ENCODE assay signal across 11 cellular contexts in genomic region chr1:28577738-28578536, GRCh38. TPM values are rescaled to one million over a fixed set of nuclear protein-coding genes. Genes with fewer than 3 reads are reported as not detected.
DNase-seq lines count a peak whose midpoint lies in the region; ATAC-seq and TF ChIP-seq lines count a peak whose summit lies in the region.
"Had no signal": no experiment of that assay in that cellular context is flagged by ENCODE, and none has a peak within 500 bp of the region (broad histone marks: within the 10 kb centered on the region; RNA-seq: fewer than 3 reads in every experiment).

No MANE protein-coding gene starts in this region.

- peak overlapping the region; percentile 50 for H3K4me3 Mint-ChIP-seq in activated T-helper 2 cell treated with anti-CD3 and anti-CD28 coated beads, Interferon-gamma antibody, Interleukin-2, Interleukin-4, amounts not matched to agents 10 μg/mL and 5 μg/mL and 100 μg/mL, durations not matched to agents 14 hours and 24 hours and 36 hours (ENCODE audit: low read depth)

- peaks cover 19% of the 10 kb centered on the region for H3K4me1 Mint-ChIP-seq in activated T-helper 2 cell treated with anti-CD3 and anti-CD28 coated beads, Interferon-gamma antibody, Interleukin-2, Interleukin-4, amounts not matched to agents 10 μg/mL and 5 μg/mL and 100 μg/mL, durations not matched to agents 14 hours and 24 hours and 36 hours (ENCODE audit: low read depth)

- H3K27me3 ChIP-seq in KMS-11 (ENCODE audit: insufficient read depth, low read depth) (no peaks in the 10 kb centered on the region), neutrophil (no peaks in the 10 kb centered on the region)
- H3K27me3 ChIP-seq: heart right ventricle had no signal

- no peaks in the 10 kb centered on the region for H3K9me3 ChIP-seq in neutrophil
- H3K9me3 ChIP-seq: heart right ventricle had no signal

- H3K4me3 ChIP-seq in KMS-11 (IDR thresholded peaks at IDR 0.05; ENCODE audit: insufficient read depth, low read depth, low read length) (no peak overlapping the region), neutrophil (ENCODE audit: low read depth in 1 of 2, low read length in 1 of 2) (no peak overlapping the region)
- H3K4me3 ChIP-seq: heart right ventricle had no signal

- H3K27ac ChIP-seq in KMS-11, result peak overlapping the region; percentile 50; the same call in 1 of the 2 replicates
- H3K27ac ChIP-seq in neutrophil, result peak overlapping the region; percentile 6

- peaks cover 61% of the 10 kb centered on the region for H3K36me3 Mint-ChIP-seq in activated T-helper 2 cell treated with anti-CD3 and anti-CD28 coated beads, Interferon-gamma antibody, Interleukin-2, Interleukin-4, amounts not matched to agents 10 μg/mL and 5 μg/mL and 100 μg/mL, durations not matched to agents 14 hours and 24 hours and 36 hours (ENCODE audit: low read depth)

- H3K4me2 ChIP-seq in KMS-11, result peak overlapping the region; percentile 7; the same call in 1 of the 2 replicates

- TF ChIP-seq CTCF in KMS-11 (conservative IDR thresholded peaks at IDR 0.05; ENCODE audit: low read depth, low read length) (no peak), neutrophil (IDR thresholded peaks at IDR 0.05) (no peak)

- H3K79me2 ChIP-seq in KMS-11 (ENCODE audit: insufficient read depth, low read depth), result peaks cover 26% of the 10 kb centered on the region

- no peak overlapping the region for H2AFZ ChIP-seq in KMS-11 (ENCODE audit: low read depth)

- peak; percentile 10 for DNase-seq in NOMO-1 treated with DMSO at 0.1 percent for 48 hours (lab: John Stamatoyannopoulos, UW; ENCODE audit: unreplicated experiment)
- no peak for DNase-seq in NOMO-1 treated with dmso at 0.1 percent for 144 hours (lab: John Stamatoyannopoulos, UW; ENCODE audit: unreplicated experiment)
- no peak for DNase-seq in activated T-helper 2 cell treated with anti-CD3 and anti-CD28 coated beads, Interferon-gamma antibody, Interleukin-2, Interleukin-4, amounts not matched to agents 10 μg/mL and 5 μg/mL and 100 μg/mL, durations not matched to agents 14 hours and 24 hours and 36 hours (ENCODE audit: low spot score)
- DNase-seq in NCI-H345 treated with DMSO at 0.1 percent for 48 hours (lab: John Stamatoyannopoulos, UW; ENCODE audit: unreplicated experiment), result no peak
- no peak for DNase-seq in epidermal melanocyte (ENCODE audit: insufficient read length, low spot score)
- DNase-seq: heart right ventricle, NCI-H510A treated with DMSO at 0.1 percent for 48 hours had no signal

- intact Hi-C loops in activated T-helper 2 cell treated with anti-CD3 and anti-CD28 coated beads, Interferon-gamma antibody, Interleukin-2, Interleukin-4, amounts not matched to agents 10 μg/mL and 5 μg/mL and 100 μg/mL, durations not matched to agents 14 hours and 24 hours and 36 hours (cut with micrococcal nuclease), result no loop called here

- no peaks in the 10 kb centered on the region for H3K27me3 Mint-ChIP-seq in activated T-helper 2 cell treated with anti-CD3 and anti-CD28 coated beads, Interferon-gamma antibody, Interleukin-2, Interleukin-4, amounts not matched to agents 10 μg/mL and 5 μg/mL and 100 μg/mL, durations not matched to agents 14 hours and 24 hours and 36 hours (ENCODE audit: low read depth)

- H3K9me3 Mint-ChIP-seq in activated T-helper 2 cell treated with anti-CD3 and anti-CD28 coated beads, Interferon-gamma antibody, Interleukin-2, Interleukin-4, amounts not matched to agents 10 μg/mL and 5 μg/mL and 100 μg/mL, durations not matched to agents 14 hours and 24 hours and 36 hours, result no peaks in the 10 kb centered on the region

- H3K9ac ChIP-seq in KMS-11, result no peak overlapping the region

- H3K4me1 ChIP-seq in KMS-11 (ENCODE audit: low read depth, poor library complexity, severe bottlenecking), result peaks cover 34% of the 10 kb centered on the region
- peaks cover 25 to 30% of the 10 kb centered on the region in 2 experiments for H3K4me1 ChIP-seq in neutrophil (ENCODE audit: control insufficient read depth in 1 of 2, insufficient read depth in 1 of 2, low read depth in 1 of 2, low read length in 1 of 2)

- peaks cover 22% of the 10 kb centered on the region; the same call in 1 of the 2 replicates for H3K36me3 ChIP-seq in KMS-11 (ENCODE audit: insufficient read depth)
- H3K36me3 ChIP-seq in neutrophil, result peaks cover 56% of the 10 kb centered on the region

- ATAC-seq in GM18498 (IDR thresholded peaks at IDR 0.05; ENCODE audit: unreplicated experiment), result no peak
- ATAC-seq: activated CD4-positive, CD25-positive, alpha-beta regulatory T cell treated with anti-CD3 and anti-CD28 coated beads, Interleukin-2, amount 50 U/mL, for 24 hours; heart right ventricle had no signal

- H4K20me1 ChIP-seq in KMS-11 (ENCODE audit: insufficient read depth), result peaks cover 15% of the 10 kb centered on the region

- H3K27ac Mint-ChIP-seq in activated T-helper 2 cell treated with anti-CD3 and anti-CD28 coated beads, Interferon-gamma antibody, Interleukin-2, Interleukin-4, amounts not matched to agents 10 μg/mL and 5 μg/mL and 100 μg/mL, durations not matched to agents 14 hours and 24 hours and 36 hours, result peak overlapping the region; percentile 35

RNA-seq across cellular contexts. Expression of gene RAB42, which starts 14.1 kb away (rescaled TPM):
- 0.34 TPM in 2 replicates for total RNA-seq in activated T-helper 2 cell treated with anti-CD3 and anti-CD28 coated beads, Interferon-gamma antibody, Interleukin-2, Interleukin-4, amounts not matched to agents 10 μg/mL and 5 μg/mL and 100 μg/mL, durations not matched to agents 14 hours and 24 hours and 36 hours

RNA-seq across cellular contexts. Expression of gene TRNAU1AP, which starts 25.1 kb away (rescaled TPM):
- total RNA-seq in activated T-helper 2 cell treated with anti-CD3 and anti-CD28 coated beads, Interferon-gamma antibody, Interleukin-2, Interleukin-4, amounts not matched to agents 10 μg/mL and 5 μg/mL and 100 μg/mL, durations not matched to agents 14 hours and 24 hours and 36 hours, result 49.4 and 55.4 TPM in 2 replicates
